11 cellular contexts compared by ENCODE assay signal in genomic region chr15:90212221-90213079, GRCh38. TPM values are rescaled to one million over a fixed set of nuclear protein-coding genes. Genes with fewer than 3 reads are reported as not detected.
DNase-seq lines count a peak whose midpoint lies in the region; ATAC-seq and TF ChIP-seq lines count a peak whose summit lies in the region.
"Had no signal": no experiment of that assay in that cellular context is flagged by ENCODE, and none has a peak within 500 bp of the region (broad histone marks: within the 10 kb centered on the region; RNA-seq: fewer than 3 reads in every experiment).

No MANE protein-coding gene starts in this region.

- H3F3A ChIP-seq in OCI-LY1 (ENCODE audit: insufficient read depth, low read length) = no peaks in the 10 kb centered on the region

- no peaks in the 10 kb centered on the region for H3K79me2 ChIP-seq in OCI-LY1 (ENCODE audit: insufficient read depth, low read length)
- peaks cover 12% of the 10 kb centered on the region for H3K79me2 ChIP-seq in parathyroid adenoma

- ATAC-seq in GM18502 (IDR thresholded peaks at IDR 0.05; ENCODE audit: poor library complexity, unreplicated experiment) (no peak), HG02840 (IDR thresholded peaks at IDR 0.05; ENCODE audit: low FRiP score, unreplicated experiment) (no peak), HG03159 (IDR thresholded peaks at IDR 0.05; ENCODE audit: unreplicated experiment) (no peak)

- H3K27ac ChIP-seq in BLaER1 (0 out of 2 replicates have a peak overlapping the region, but pooled peaks have one; percentile 70), OCI-LY1 (ENCODE audit: low read depth, low read length, poor library complexity, severe bottlenecking) (peak overlapping the region; percentile 88), parathyroid adenoma (peak overlapping the region; percentile 82)

- no peak overlapping the region for H3K9ac ChIP-seq in BLaER1
- peak overlapping the region; percentile 25; the same call in 1 of the 2 replicates for H3K9ac ChIP-seq in OCI-LY1 (ENCODE audit: low read length)
- H3K9ac ChIP-seq in parathyroid adenoma = no peak overlapping the region

- H3K27me3 ChIP-seq in BLaER1 = no peaks in the 10 kb centered on the region
- no peaks in the 10 kb centered on the region for H3K27me3 ChIP-seq in OCI-LY1 (ENCODE audit: insufficient read depth, low read length)
- H3K27me3 ChIP-seq in parathyroid adenoma (ENCODE audit: control insufficient read depth, insufficient read depth, low read length) = no peaks in the 10 kb centered on the region

- no peaks in the 10 kb centered on the region for H3K9me2 ChIP-seq in OCI-LY1 (ENCODE audit: low read depth, low read length)

- H3K36me3 ChIP-seq in BLaER1 (peaks cover 34% of the 10 kb centered on the region), OCI-LY1 (ENCODE audit: insufficient read depth, low read length) (peaks cover 7% of the 10 kb centered on the region), parathyroid adenoma (ENCODE audit: control insufficient read depth, insufficient read depth, low read length) (no peaks in the 10 kb centered on the region)

- no peak overlapping the region for H3K4me3 ChIP-seq in BLaER1
- H3K4me3 ChIP-seq in OCI-LY1 (ENCODE audit: low read depth, low read length, poor library complexity, severe bottlenecking) = peak overlapping the region; percentile 6
- H3K4me3 ChIP-seq in epithelial cell of proximal tubule (ENCODE audit: low read depth, low read length) = peak overlapping the region; percentile 8
- no peak overlapping the region for H3K4me3 ChIP-seq in parathyroid adenoma (ENCODE audit: low read depth, low read length)

- H3K4me1 ChIP-seq in BLaER1 (peaks cover 64% of the 10 kb centered on the region), OCI-LY1 (ENCODE audit: insufficient read depth, low read length, severe bottlenecking) (peaks cover 77% of the 10 kb centered on the region), parathyroid adenoma (peaks cover 24% of the 10 kb centered on the region)

- H3K4me2 ChIP-seq in BLaER1 (peak overlapping the region; percentile 77; the same call in 1 of the 2 replicates), OCI-LY1 (ENCODE audit: low read length) (peak overlapping the region; percentile 26; the same call in 1 of the 2 replicates), parathyroid adenoma (ENCODE audit: low read length) (peak overlapping the region; percentile 18)

- DNase-seq in epithelial cell of proximal tubule (ENCODE audit: low read depth) = no peak
- no peak for DNase-seq in stimulated activated CD4-positive, alpha-beta T cell treated with anti-CD3 and anti-CD28 coated beads, Interleukin-12 subunit alpha, Interleukin-12 subunit beta, amount 100 ng/mL, for 4 hours
- DNase-seq: activated naive CD8-positive, alpha-beta T cell treated with anti-CD3 and anti-CD28 coated beads, Interleukin-2, amount 10 ng/mL, durations not matched to agents 7 days and 5 days; NCI-H1092 treated with DMSO at 0.1 percent for 48 hours; occipital lobe had no signal

- H2AFZ ChIP-seq in OCI-LY1 (ENCODE audit: low read length) (no peak overlapping the region), parathyroid adenoma (no peak overlapping the region)

- H4K20me1 ChIP-seq in BLaER1 (peaks cover 52% of the 10 kb centered on the region; the same call in 1 of the 2 replicates), OCI-LY1 (ENCODE audit: insufficient read depth, low read length) (no peaks in the 10 kb centered on the region)

- H3K9me3 ChIP-seq in BLaER1 (no peaks in the 10 kb centered on the region), OCI-LY1 (ENCODE audit: low read length) (no peaks in the 10 kb centered on the region), parathyroid adenoma (ENCODE audit: control insufficient read depth, low read length) (no peaks in the 10 kb centered on the region)

- TF ChIP-seq CTCF in OCI-LY1 (IDR thresholded peaks at IDR 0.05; ENCODE audit: low read length) (no peak), epithelial cell of proximal tubule (conservative IDR thresholded peaks at IDR 0.05; ENCODE audit: low read depth, low read length) (no peak), parathyroid adenoma (IDR thresholded peaks at IDR 0.05) (no peak)

RNA-seq across cellular contexts. Expression of gene SEMA4B, which starts 11.3 kb away (rescaled TPM):
- total RNA-seq in epithelial cell of proximal tubule = 75.6 and 89.6 TPM in 2 replicates

RNA-seq across cellular contexts. Expression of gene CIB1, which starts 21.3 kb away (rescaled TPM):
- 76.0 and 90.9 TPM in 2 replicates for total RNA-seq in epithelial cell of proximal tubule

RNA-seq across cellular contexts. Expression of gene GDPGP1, which starts 21.6 kb away (rescaled TPM):
- total RNA-seq in epithelial cell of proximal tubule = 9.9 and 22.3 TPM in 2 replicates

RNA-seq across cellular contexts. Expression of gene TTLL13, which starts 36.9 kb away (rescaled TPM):
- total RNA-seq in epithelial cell of proximal tubule = not detected in 2 replicates

RNA-seq across cellular contexts. Expression of gene NGRN, which starts 53.0 kb away (rescaled TPM):
- total RNA-seq in epithelial cell of proximal tubule = 74.8 and 79.6 TPM in 2 replicates

Comparison
In these comparisons a context has a peak if more than half of its experiments do, and no peak if none do; other contexts are left out.
1. H3K4me2 ChIP-seq: peak in every context shown above with its lines; median percentile 77 in BLaER1; 26 in OCI-LY1; 18 in parathyroid adenoma.
2. H3K4me3 ChIP-seq: peak in OCI-LY1 (single experiment) and epithelial cell of proximal tubule (single experiment); none in BLaER1 (single experiment) and parathyroid adenoma (single experiment).
3. Peak in every context shown above with its lines, with median percentiles within 50 percentile points of each other: H3K27ac ChIP-seq.